In the genomic region with DNA sequence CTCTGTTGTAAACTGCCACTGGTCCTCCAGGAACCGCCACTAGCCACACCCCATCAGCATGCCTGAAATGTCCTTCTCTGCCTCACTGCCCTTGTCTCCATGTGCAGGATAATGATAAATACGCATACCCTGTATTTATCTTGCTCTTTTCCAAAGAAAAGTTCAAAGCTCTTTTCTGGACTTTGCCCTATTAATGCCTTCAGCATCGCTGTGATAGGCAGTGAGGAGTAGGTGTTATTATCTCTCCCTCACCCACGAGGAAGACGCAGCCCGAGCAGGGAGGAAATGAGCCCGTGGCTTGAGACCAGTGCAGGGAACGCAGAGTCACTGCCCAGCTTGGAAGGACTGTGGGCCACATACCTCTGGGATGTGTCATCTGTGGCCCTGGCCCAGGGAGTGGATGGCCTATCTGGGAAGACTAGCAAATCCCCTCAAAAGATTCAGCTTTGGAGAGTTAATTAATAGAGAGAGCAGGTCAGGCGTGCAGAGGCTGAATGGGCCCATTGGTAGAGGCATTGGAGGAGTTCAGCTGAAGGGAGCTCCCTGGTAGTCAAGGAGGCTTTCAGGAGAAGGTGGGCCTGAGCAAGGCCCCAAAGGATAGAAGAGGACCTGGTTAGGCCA, we compare ENCODE assay signal across 9 cellular contexts. TPM values are rescaled to one million over a fixed set of nuclear protein-coding genes. Genes with fewer than 3 reads are reported as not detected.
DNase-seq lines count a peak whose midpoint lies in the region; ATAC-seq and TF ChIP-seq lines count a peak whose summit lies in the region.
"Had no signal": no experiment of that assay in that cellular context is flagged by ENCODE, and none has a peak within 500 bp of the region (broad histone marks: within the 10 kb centered on the region; RNA-seq: fewer than 3 reads in every experiment).

No MANE protein-coding gene starts in this region.

- H3K36me3 ChIP-seq in NT2/D1 (ENCODE audit: insufficient read depth, insufficient read length, low read length) = peaks cover 81% of the 10 kb centered on the region

- ATAC-seq in HG03097 (IDR thresholded peaks at IDR 0.05; ENCODE audit: low FRiP score, unreplicated experiment) (no peak), GM18505 (IDR thresholded peaks at IDR 0.05; ENCODE audit: unreplicated experiment) (no peak), HG03439 (IDR thresholded peaks at IDR 0.05; ENCODE audit: unreplicated experiment) (no peak)
- ATAC-seq: GM12878 had no signal

- H3K9me3 Mint-ChIP-seq in nephron progenitor cell = no peaks in the 10 kb centered on the region

- H3K36me3 Mint-ChIP-seq in nephron progenitor cell (ENCODE audit: low read depth) = peaks cover 36% of the 10 kb centered on the region

- no peaks in the 10 kb centered on the region for H3K27me3 Mint-ChIP-seq in nephron progenitor cell (ENCODE audit: low read depth, poor library complexity)

- H3K9ac ChIP-seq in NT2/D1 (ENCODE audit: insufficient read length, low read depth) = no peak overlapping the region

- no peak overlapping the region for H3K4me3 Mint-ChIP-seq in nephron progenitor cell

- no peaks in the 10 kb centered on the region for H3K27me3 ChIP-seq in NT2/D1 (ENCODE audit: insufficient read depth, insufficient read length)

- H3K9me3 ChIP-seq in NT2/D1 (ENCODE audit: insufficient read depth, low read length) = no peaks in the 10 kb centered on the region

- TF ChIP-seq CTCF in AG09319 (IDR thresholded peaks at IDR 0.05; ENCODE audit: low read depth, low read length) = no peak
- TF ChIP-seq CTCF in epithelial cell of proximal tubule (conservative IDR thresholded peaks at IDR 0.05; ENCODE audit: low read depth, low read length) = no peak
- TF ChIP-seq CTCF in nephron progenitor cell (IDR thresholded peaks at IDR 0.05) = no peak

- H3K4me1 ChIP-seq in NT2/D1 (ENCODE audit: insufficient read depth, insufficient read length) = peaks cover 13% of the 10 kb centered on the region

- TF ChIP-seq POLR2A in GM18505 (IDR thresholded peaks at IDR 0.05; ENCODE audit: borderline replicate concordance, extremely low read depth, insufficient read depth, insufficient read length) = no peak

- peaks cover 23% of the 10 kb centered on the region for H3K4me1 Mint-ChIP-seq in nephron progenitor cell

- DNase-seq in AG09319 (ENCODE audit: extremely low read depth, low read depth) = peak; percentile 64
- DNase-seq in NT2/D1 (ENCODE audit: low read depth, low spot score) = peak; percentile 36
- peak; percentile 78 for DNase-seq in epithelial cell of proximal tubule (ENCODE audit: low read depth)
- no peak for DNase-seq in nephron progenitor cell
- DNase-seq in T-helper 2 cell = no peak

- H3K4me3 ChIP-seq in NT2/D1 (ENCODE audit: insufficient read length, low read depth) (no peak overlapping the region), epithelial cell of proximal tubule (ENCODE audit: low read depth, low read length) (peak overlapping the region; percentile 1)
- H3K4me3 ChIP-seq: GM12878 had no signal

- peak overlapping the region; percentile 53 for H3K27ac Mint-ChIP-seq in nephron progenitor cell

RNA-seq across cellular contexts. Expression of gene TTC7A, which starts 14.0 kb away (rescaled TPM):
- 15.7 and 24.6 TPM in 2 replicates for total RNA-seq in epithelial cell of proximal tubule

RNA-seq across cellular contexts. Expression of gene MCFD2, which starts 39.5 kb away (rescaled TPM):
- total RNA-seq in epithelial cell of proximal tubule = 36.3 and 72.4 TPM in 2 replicates

Comparison
In these comparisons a context has a peak if more than half of its experiments do, and no peak if none do; other contexts are left out.
1. DNase-seq: peak in AG09319 (single experiment), NT2/D1 (single experiment) and epithelial cell of proximal tubule (single experiment); none in nephron progenitor cell (single experiment) and T-helper 2 cell (0 of 5).